ENCODE assay signal across 8 cellular contexts in genomic region chr4:145098675-145099037, GRCh38. TPM values are rescaled to one million over a fixed set of nuclear protein-coding genes. Genes with fewer than 3 reads are reported as not detected.
DNase-seq lines count a peak whose midpoint lies in the region; ATAC-seq and TF ChIP-seq lines count a peak whose summit lies in the region.

No MANE protein-coding gene starts in this region.

- H3K9me3 ChIP-seq in parathyroid adenoma (ENCODE audit: control insufficient read depth, low read length): no peaks in the 10 kb centered on the region

- peaks cover 11% of the 10 kb centered on the region for H3K79me2 ChIP-seq in parathyroid adenoma

- CTCF ChIA-PET in activated naive CD4-positive, alpha-beta T cell treated with anti-CD3 and anti-CD28 coated beads, Interleukin-2, amount 10 ng/mL, durations not matched to agents 7 days and 5 days (lab: Charles Lee): interaction anchor here (1.1 to 2.0 kb wide), 3 partner anchors 34 to 83 kb away, joined by 3 to 8 read pairs (median 4); no protein-coding TSS in a partner anchor

- peak; percentile 28 for ATAC-seq in HG02973 (IDR thresholded peaks at IDR 0.05; ENCODE audit: unreplicated experiment)

- H3K4me1 ChIP-seq in parathyroid adenoma: no peaks in the 10 kb centered on the region

- DNase-seq in activated gamma-delta T cell treated with Interleukin-2 at 50 U/mL for 16 hours (peak; percentile 11), activated gamma-delta T cell (lab: John Stamatoyannopoulos, UW) (no peak), NOMO-1 (lab: John Stamatoyannopoulos, UW; ENCODE audit: unreplicated experiment in 2 of 2) (peak; percentile 21 to 47), glomerular endothelial cell (ENCODE audit: extremely low read depth, low read depth, low spot score) (peak; percentile 61), T1000 (lab: John Stamatoyannopoulos, UW) (no peak)
- peak; percentile 57 for DNase-seq in activated naive CD4-positive, alpha-beta T cell treated with anti-CD3 and anti-CD28 coated beads, Interleukin-2, amount 10 ng/mL, durations not matched to agents 7 days and 5 days

- H3K4me3 Mint-ChIP-seq in activated naive CD4-positive, alpha-beta T cell treated with anti-CD3 and anti-CD28 coated beads, Interleukin-2, amount 10 ng/mL, durations not matched to agents 7 days and 5 days: peak overlapping the region; percentile 94

- H3K9me3 Mint-ChIP-seq in activated naive CD4-positive, alpha-beta T cell treated with anti-CD3 and anti-CD28 coated beads, Interleukin-2, amount 10 ng/mL, durations not matched to agents 7 days and 5 days: peaks cover 3% of the 10 kb centered on the region

- TF ChIP-seq CTCF in parathyroid adenoma (IDR thresholded peaks at IDR 0.05): no peak

- H3K27ac ChIP-seq in parathyroid adenoma: peak overlapping the region; percentile 84

- peak overlapping the region; percentile 98 for H3K27ac Mint-ChIP-seq in activated naive CD4-positive, alpha-beta T cell treated with anti-CD3 and anti-CD28 coated beads, Interleukin-2, amount 10 ng/mL, durations not matched to agents 7 days and 5 days

- H3K27me3 Mint-ChIP-seq in activated naive CD4-positive, alpha-beta T cell treated with anti-CD3 and anti-CD28 coated beads, Interleukin-2, amount 10 ng/mL, durations not matched to agents 7 days and 5 days: no peaks in the 10 kb centered on the region

- H3K4me2 ChIP-seq in parathyroid adenoma (ENCODE audit: low read length): peak overlapping the region; percentile 93

- no peaks in the 10 kb centered on the region for H3K36me3 ChIP-seq in parathyroid adenoma (ENCODE audit: control insufficient read depth, insufficient read depth, low read length)

- H3K36me3 Mint-ChIP-seq in activated naive CD4-positive, alpha-beta T cell treated with anti-CD3 and anti-CD28 coated beads, Interleukin-2, amount 10 ng/mL, durations not matched to agents 7 days and 5 days: peaks cover 22% of the 10 kb centered on the region

- H3K4me1 Mint-ChIP-seq in activated naive CD4-positive, alpha-beta T cell treated with anti-CD3 and anti-CD28 coated beads, Interleukin-2, amount 10 ng/mL, durations not matched to agents 7 days and 5 days: peaks cover 39% of the 10 kb centered on the region

- H3K4me3 ChIP-seq in parathyroid adenoma (ENCODE audit: low read depth, low read length): peak overlapping the region; percentile 68

- peak overlapping the region; percentile 95 for H2AFZ ChIP-seq in parathyroid adenoma

- H3K9ac ChIP-seq in parathyroid adenoma: peak overlapping the region; percentile 76

- H3K27me3 ChIP-seq in parathyroid adenoma (ENCODE audit: control insufficient read depth, insufficient read depth, low read length): no peaks in the 10 kb centered on the region

RNA-seq across cellular contexts. Expression of gene ABCE1, which starts 0.5 kb away (rescaled TPM):
- 120 and 123 TPM in 2 replicates for total RNA-seq in glomerular endothelial cell

RNA-seq across cellular contexts. Expression of gene ANAPC10, which starts 0.7 kb away (rescaled TPM):
- total RNA-seq in glomerular endothelial cell: 12.4 and 27.4 TPM in 2 replicates

Comparison
In these comparisons a context has a peak if more than half of its experiments do, and no peak if none do; other contexts are left out.
1. DNase-seq: peak in activated gamma-delta T cell treated with Interleukin-2 at 50 U/mL for 16 hours (single experiment), NOMO-1 (2 of 2), activated naive CD4-positive, alpha-beta T cell treated with anti-CD3 and anti-CD28 coated beads, Interleukin-2, amount 10 ng/mL, durations not matched to agents 7 days and 5 days (single experiment) and glomerular endothelial cell (single experiment); none in activated gamma-delta T cell (single experiment) and T1000 (single experiment).